ENCODE assay signal across 1 cellular context in genomic region chr17:48053758-48054237, GRCh38.
TF ChIP-seq lines count a peak whose summit lies in the region.

No MANE protein-coding gene starts in this region.

TF ChIP-seq in GM23338, 12 proteins besides CTCF, POLR2A, EP300 and RAD21 (continued from another document):
- TF ChIP-seq REST (IDR thresholded peaks at IDR 0.05; ENCODE audit: unreplicated experiment) = no peak
- TF ChIP-seq EZH2phosphoT487 (IDR thresholded peaks at IDR 0.05; ENCODE audit: unreplicated experiment) = no peak
- no peak for TF ChIP-seq JUNB (IDR thresholded peaks at IDR 0.05; ENCODE audit: unreplicated experiment)
- TF ChIP-seq ETS1 (IDR thresholded peaks at IDR 0.05) = no peak
- TF ChIP-seq POLR2AphosphoS5 (IDR thresholded peaks at IDR 0.05; ENCODE audit: low read depth) = no peak
